24 cellular contexts compared by ENCODE assay signal in genomic region chr10:83332695-83333094, GRCh38.
"Had no signal": no experiment of that assay in that cellular context is flagged by ENCODE, and none has a peak within 500 bp of the region (broad histone marks: within the 10 kb centered on the region; RNA-seq: fewer than 3 reads in every experiment).

No MANE protein-coding gene starts in this region.

- H3K4me1 ChIP-seq: heart left ventricle, pancreas, prostate gland had no signal

- DNase-seq: activated B cell treated with CpG ODN at 0.5 μM for 24 hours; activated CD4-positive, alpha-beta T cell treated with anti-CD3 and anti-CD28 coated beads, Interleukin-2, amount 50 U/mL, for 1 hour; activated CD8-positive, alpha-beta T cell treated with anti-CD3 and anti-CD28 coated beads for 36 hours; activated naive CD4-positive, alpha-beta T cell; activated T-cell treated with anti-CD3 and anti-CD28 coated beads, Interleukin-2, amount 50 U/mL, for 48 hours; anterior cingulate cortex; dorsolateral prefrontal cortex; effector memory CD4-positive, alpha-beta T cell; foreskin fibroblast; heart left ventricle; left ventricle myocardium superior; naive B cell; pancreas; retina; stimulated activated CD4-positive, alpha-beta T cell treated with anti-CD3 and anti-CD28 coated beads, Interleukin-4, amount 100 ng/mL, for 24 hours; T-helper 1 cell; trophoblast cell had no signal

- H3K27me3 ChIP-seq: dorsolateral prefrontal cortex, heart left ventricle had no signal

- H3K36me3 ChIP-seq: heart left ventricle, pancreas, prostate gland, thoracic aorta had no signal

- H3K9me3 ChIP-seq: pancreas, prostate gland, thoracic aorta had no signal

- H3K4me3 ChIP-seq: coronary artery, dorsolateral prefrontal cortex, heart left ventricle, pancreas, prostate gland, skin epidermis, thoracic aorta had no signal

- ATAC-seq: activated CD8-positive, alpha-beta T cell treated with anti-CD3 and anti-CD28 coated beads for 36 hours; activated naive CD4-positive, alpha-beta T cell treated with anti-CD3 and anti-CD28 coated beads, Interleukin-2, amount 50 U/mL, for 72 hours; heart left ventricle; left ventricle myocardium superior; pancreas; sciatic nerve; stimulated activated effector memory CD8-positive, alpha-beta T cell treated with anti-CD3 and anti-CD28 coated beads, Interleukin-12 subunit alpha, Interleukin-12 subunit beta, amount 100 ng/mL, for 72 hours had no signal

- H3K27ac ChIP-seq: coronary artery, dorsolateral prefrontal cortex, heart left ventricle, pancreas, prostate gland, skin epidermis, thoracic aorta had no signal
